ENCODE assay signal across 8 cellular contexts in genomic region chr13:100673376-100673830, GRCh38. TPM values are rescaled to one million over a fixed set of nuclear protein-coding genes. Genes with fewer than 3 reads are reported as not detected.
DNase-seq lines count a peak whose midpoint lies in the region; ATAC-seq lines count a peak whose summit lies in the region.

No MANE protein-coding gene starts in this region.

- DNase-seq in Right ventricle myocardium superior (peak; percentile 49), cardiac septum (ENCODE audit: low spot score) (no peak), iPS-NIHi11 (ENCODE audit: low spot score) (peak; percentile 39), SIG-M5 treated with dmso at 0.1 percent for 504 hours (lab: John Stamatoyannopoulos, UW; ENCODE audit: unreplicated experiment) (no peak), SHP77 (lab: John Stamatoyannopoulos, UW) (no peak), left lobe of liver (ENCODE audit: low spot score) (no peak)
- no peak for DNase-seq in activated naive CD4-positive, alpha-beta T cell treated with anti-CD3 and anti-CD28 coated beads, Interleukin-2, amount 50 U/mL, for 72 hours (ENCODE audit: low spot score in 2 of 2)

- no peaks in the 10 kb centered on the region for H3K9me3 Mint-ChIP-seq in activated naive CD4-positive, alpha-beta T cell treated with anti-CD3 and anti-CD28 coated beads, Interleukin-2, amount 50 U/mL, for 72 hours
- no peaks in the 10 kb centered on the region for H3K9me3 Mint-ChIP-seq in stimulated activated naive CD8-positive, alpha-beta T cell treated with anti-CD3 and anti-CD28 coated beads, Interleukin-15, Interleukin-2, amounts not matched to agents 100 ng/mL and 50 ng/mL, for 24 hours

- H3K36me3 Mint-ChIP-seq in activated naive CD4-positive, alpha-beta T cell treated with anti-CD3 and anti-CD28 coated beads, Interleukin-2, amount 50 U/mL, for 72 hours = peaks cover 18 to 23% of the 10 kb centered on the region in 2 donors
- H3K36me3 Mint-ChIP-seq in stimulated activated naive CD8-positive, alpha-beta T cell treated with anti-CD3 and anti-CD28 coated beads, Interleukin-15, Interleukin-2, amounts not matched to agents 100 ng/mL and 50 ng/mL, for 24 hours (ENCODE audit: low read depth) = peaks cover 7% of the 10 kb centered on the region

- H3K4me3 Mint-ChIP-seq in stimulated activated naive CD8-positive, alpha-beta T cell treated with anti-CD3 and anti-CD28 coated beads, Interleukin-15, Interleukin-2, amounts not matched to agents 100 ng/mL and 50 ng/mL, for 24 hours = peak overlapping the region; percentile 92

- peaks cover 10% of the 10 kb centered on the region for H3K27me3 Mint-ChIP-seq in stimulated activated naive CD8-positive, alpha-beta T cell treated with anti-CD3 and anti-CD28 coated beads, Interleukin-15, Interleukin-2, amounts not matched to agents 100 ng/mL and 50 ng/mL, for 24 hours

- H3K27ac Mint-ChIP-seq in activated naive CD4-positive, alpha-beta T cell treated with anti-CD3 and anti-CD28 coated beads, Interleukin-2, amount 50 U/mL, for 72 hours = peak overlapping the region; percentile 89 to 98
- peak overlapping the region; percentile 91 for H3K27ac Mint-ChIP-seq in stimulated activated naive CD8-positive, alpha-beta T cell treated with anti-CD3 and anti-CD28 coated beads, Interleukin-15, Interleukin-2, amounts not matched to agents 100 ng/mL and 50 ng/mL, for 24 hours

- intact Hi-C loops in Right ventricle myocardium superior (cut with DNase I) = no loop called here
- intact Hi-C loops in cardiac septum (cut with DNase I) = no loop called here

- H3K4me1 Mint-ChIP-seq in stimulated activated naive CD8-positive, alpha-beta T cell treated with anti-CD3 and anti-CD28 coated beads, Interleukin-15, Interleukin-2, amounts not matched to agents 100 ng/mL and 50 ng/mL, for 24 hours (ENCODE audit: low read depth) = peaks cover 23% of the 10 kb centered on the region

- ATAC-seq in Right ventricle myocardium superior (ENCODE audit: poor library complexity) = no peak
- ATAC-seq in activated naive CD4-positive, alpha-beta T cell treated with anti-CD3 and anti-CD28 coated beads, Interleukin-2, amount 50 U/mL, for 72 hours = no peak
- no peak for ATAC-seq in left lobe of liver

RNA-seq across cellular contexts. Expression of gene TMTC4, which starts 1.2 kb away (rescaled TPM):
- total RNA-seq in Right ventricle myocardium superior (7.5 TPM), cardiac septum (7.8 TPM), left lobe of liver (17.2 TPM)
- 10 to 100 TPM; 12.5 to 21.3 TPM for total RNA-seq in activated naive CD4-positive, alpha-beta T cell treated with anti-CD3 and anti-CD28 coated beads, Interleukin-2, amount 50 U/mL, for 72 hours

Comparison
In these comparisons a context has a peak if more than half of its experiments do, and no peak if none do; other contexts are left out.
1. DNase-seq: peak in Right ventricle myocardium superior (single experiment) and iPS-NIHi11 (single experiment); none in cardiac septum (single experiment), activated naive CD4-positive, alpha-beta T cell treated with anti-CD3 and anti-CD28 coated beads, Interleukin-2, amount 50 U/mL, for 72 hours (0 of 2), SIG-M5 treated with dmso at 0.1 percent for 504 hours (single experiment), SHP77 (0 of 2) and left lobe of liver (single experiment).